Comparison of ENCODE assay signal across 22 cellular contexts in the genomic region with DNA sequence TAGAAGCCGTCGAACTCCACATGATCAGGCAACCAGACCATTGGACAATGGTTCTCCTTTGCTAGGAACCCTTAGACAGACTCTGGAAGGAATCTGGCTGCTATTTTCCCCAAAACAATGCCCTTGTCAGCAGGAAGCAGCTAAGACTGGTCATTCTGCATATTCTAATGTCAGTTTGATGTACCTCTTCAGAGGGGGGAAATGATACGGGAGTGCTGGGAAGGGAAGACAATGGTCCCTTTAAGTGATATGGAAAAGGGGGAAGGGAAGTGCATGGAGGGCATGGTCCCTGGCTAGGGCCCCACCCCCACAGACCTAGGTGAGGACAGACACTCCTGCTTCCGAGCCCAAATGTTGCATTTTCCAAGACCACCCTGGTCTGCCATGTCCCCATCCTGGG.
"Had no signal": no experiment of that assay in that cellular context is flagged by ENCODE, and none has a peak within 500 bp of the region (broad histone marks: within the 10 kb centered on the region; RNA-seq: fewer than 3 reads in every experiment).

No MANE protein-coding gene starts in this region.

- H3K9me3 ChIP-seq: esophagus muscularis mucosa, gastroesophageal sphincter, lower lobe of right lung had no signal

- H3K27ac ChIP-seq: coronary artery, dorsolateral prefrontal cortex, esophagus muscularis mucosa, foreskin keratinocyte, gastroesophageal sphincter, heart left ventricle, hepatocyte, left lung, lower lobe of right lung had no signal

- H2AFZ ChIP-seq: hepatocyte had no signal

- H3K36me3 ChIP-seq: esophagus muscularis mucosa, gastroesophageal sphincter, heart left ventricle, left lung, lower lobe of right lung had no signal

- H3K4me2 ChIP-seq: hepatocyte had no signal

- H3K4me3 ChIP-seq: coronary artery, dorsolateral prefrontal cortex, esophagus muscularis mucosa, gastroesophageal sphincter, heart left ventricle, hepatocyte, left lung, lower lobe of right lung had no signal

- DNase-seq: dermis blood vessel endothelial cell; dorsolateral prefrontal cortex; effector CD4-positive, alpha-beta T cell; effector memory CD4-positive, alpha-beta T cell; foreskin keratinocyte; heart left ventricle; left cardiac atrium; left lung; left ventricle myocardium superior; lower lobe of right lung; mesenchymal stem cell; midbrain; naive thymus-derived CD4-positive, alpha-beta T cell had no signal

- H3K27me3 ChIP-seq: dorsolateral prefrontal cortex, esophagus muscularis mucosa, foreskin keratinocyte, gastroesophageal sphincter, heart left ventricle, hepatocyte, left lung had no signal

- H3K79me2 ChIP-seq: hepatocyte had no signal

- FAIRE-seq: colon, endothelial cell of umbilical vein, frontal cortex, islet of Langerhans, keratinocyte had no signal

- H3K4me1 ChIP-seq: esophagus muscularis mucosa, foreskin keratinocyte, gastroesophageal sphincter, heart left ventricle, left lung, lower lobe of right lung had no signal
